Comparison of ENCODE assay signal across 1 cellular context in the genomic region with DNA sequence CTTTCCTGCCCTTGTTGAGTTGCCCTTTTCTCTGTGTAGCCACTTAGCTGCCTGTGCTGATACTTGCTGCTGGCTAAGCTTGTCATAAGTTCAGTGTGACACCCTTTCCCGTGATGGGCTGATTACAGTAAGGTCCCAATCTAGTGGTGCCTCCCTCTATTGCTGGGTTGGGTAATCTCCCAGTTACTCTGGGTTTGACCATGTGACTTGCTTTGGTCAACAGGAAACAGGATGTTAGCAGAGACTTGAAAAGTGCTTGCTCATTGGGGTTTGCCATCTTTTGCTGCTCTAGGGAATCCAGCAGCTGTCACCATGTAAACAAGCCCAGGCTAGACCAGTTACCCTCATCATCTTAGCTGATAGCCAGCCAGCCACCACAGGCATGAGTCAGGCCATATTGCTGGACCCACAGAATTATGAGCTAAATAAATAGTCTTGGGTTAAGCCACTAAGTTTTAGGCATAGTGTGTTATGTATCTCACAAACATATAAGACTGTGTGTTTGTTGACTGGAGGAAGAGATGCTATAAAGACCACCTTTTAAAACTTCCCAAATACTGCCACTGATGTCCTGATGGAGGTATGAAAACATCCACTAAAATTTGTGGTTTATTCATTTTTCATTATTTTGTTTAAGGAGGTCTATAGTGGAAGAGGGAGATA.
TF ChIP-seq lines count a peak whose summit lies in the region.

No MANE protein-coding gene starts in this region.

TF ChIP-seq in liver, 16 proteins besides CTCF, POLR2A, EP300 and RAD21 (continued from another document):
- TF ChIP-seq, protein P1, sequence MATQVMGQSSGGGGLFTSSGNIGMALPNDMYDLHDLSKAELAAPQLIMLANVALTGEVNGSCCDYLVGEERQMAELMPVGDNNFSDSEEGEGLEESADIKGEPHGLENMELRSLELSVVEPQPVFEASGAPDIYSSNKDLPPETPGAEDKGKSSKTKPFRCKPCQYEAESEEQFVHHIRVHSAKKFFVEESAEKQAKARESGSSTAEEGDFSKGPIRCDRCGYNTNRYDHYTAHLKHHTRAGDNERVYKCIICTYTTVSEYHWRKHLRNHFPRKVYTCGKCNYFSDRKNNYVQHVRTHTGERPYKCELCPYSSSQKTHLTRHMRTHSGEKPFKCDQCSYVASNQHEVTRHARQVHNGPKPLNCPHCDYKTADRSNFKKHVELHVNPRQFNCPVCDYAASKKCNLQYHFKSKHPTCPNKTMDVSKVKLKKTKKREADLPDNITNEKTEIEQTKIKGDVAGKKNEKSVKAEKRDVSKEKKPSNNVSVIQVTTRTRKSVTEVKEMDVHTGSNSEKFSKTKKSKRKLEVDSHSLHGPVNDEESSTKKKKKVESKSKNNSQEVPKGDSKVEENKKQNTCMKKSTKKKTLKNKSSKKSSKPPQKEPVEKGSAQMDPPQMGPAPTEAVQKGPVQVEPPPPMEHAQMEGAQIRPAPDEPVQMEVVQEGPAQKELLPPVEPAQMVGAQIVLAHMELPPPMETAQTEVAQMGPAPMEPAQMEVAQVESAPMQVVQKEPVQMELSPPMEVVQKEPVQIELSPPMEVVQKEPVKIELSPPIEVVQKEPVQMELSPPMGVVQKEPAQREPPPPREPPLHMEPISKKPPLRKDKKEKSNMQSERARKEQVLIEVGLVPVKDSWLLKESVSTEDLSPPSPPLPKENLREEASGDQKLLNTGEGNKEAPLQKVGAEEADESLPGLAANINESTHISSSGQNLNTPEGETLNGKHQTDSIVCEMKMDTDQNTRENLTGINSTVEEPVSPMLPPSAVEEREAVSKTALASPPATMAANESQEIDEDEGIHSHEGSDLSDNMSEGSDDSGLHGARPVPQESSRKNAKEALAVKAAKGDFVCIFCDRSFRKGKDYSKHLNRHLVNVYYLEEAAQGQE (IDR thresholded peaks at IDR 0.05), result no peak
- TF ChIP-seq, protein P2, sequence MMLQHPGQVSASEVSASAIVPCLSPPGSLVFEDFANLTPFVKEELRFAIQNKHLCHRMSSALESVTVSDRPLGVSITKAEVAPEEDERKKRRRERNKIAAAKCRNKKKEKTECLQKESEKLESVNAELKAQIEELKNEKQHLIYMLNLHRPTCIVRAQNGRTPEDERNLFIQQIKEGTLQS (IDR thresholded peaks at IDR 0.05), result no peak
- TF ChIP-seq FOXA2 (IDR thresholded peaks at IDR 0.05) (no peak), YY1 (IDR thresholded peaks at IDR 0.05) (no peak)
